Comparison of ENCODE assay signal across 22 cellular contexts in genomic region chr4:70711599-70711998, GRCh38. TPM values are rescaled to one million over a fixed set of nuclear protein-coding genes. Genes with fewer than 3 reads are reported as not detected.
DNase-seq lines count a peak whose midpoint lies in the region; ATAC-seq, FAIRE-seq and TF ChIP-seq lines count a peak whose summit lies in the region.
"Had no signal": no experiment of that assay in that cellular context is flagged by ENCODE, and none has a peak within 500 bp of the region (broad histone marks: within the 10 kb centered on the region; RNA-seq: fewer than 3 reads in every experiment).

No MANE protein-coding gene starts in this region.

- no peaks in the 10 kb centered on the region for H3K27me3 Mint-ChIP-seq in stimulated activated naive CD8-positive, alpha-beta T cell treated with anti-CD3 and anti-CD28 coated beads, Interleukin-15, Interleukin-2, amounts not matched to agents 100 ng/mL and 50 ng/mL, for 24 hours
- H3K27me3 Mint-ChIP-seq in activated B cell treated with CpG ODN at 0.5 μM for 24 hours, result no peaks in the 10 kb centered on the region

- no peak for TF ChIP-seq RAD21 in HepG2 (CRISPR knock-in tag; IDR thresholded peaks at IDR 0.05)

- peaks cover 51% of the 10 kb centered on the region for H3K4me1 Mint-ChIP-seq in stimulated activated naive CD8-positive, alpha-beta T cell treated with anti-CD3 and anti-CD28 coated beads, Interleukin-15, Interleukin-2, amounts not matched to agents 100 ng/mL and 50 ng/mL, for 24 hours (ENCODE audit: low read depth)
- peaks cover 66% of the 10 kb centered on the region for H3K4me1 Mint-ChIP-seq in activated B cell treated with CpG ODN at 0.5 μM for 24 hours

- H4K20me1 ChIP-seq in HepG2 (ENCODE audit: insufficient read depth, low read length) (no peaks in the 10 kb centered on the region), GM23248 (ENCODE audit: insufficient read depth) (no peaks in the 10 kb centered on the region)

- peak overlapping the region; percentile 15; the same call in 1 of the 2 replicates for H3K4me2 ChIP-seq in HepG2 (ENCODE audit: low read depth, low read length)
- no peak overlapping the region for H3K4me2 ChIP-seq in GM23248 (ENCODE audit: unreplicated experiment)

- TF ChIP-seq EP300 in HepG2 (IDR thresholded peaks at IDR 0.05; ENCODE audit: low read depth in 2 of 2, low read length in 2 of 2), result no peak
- TF ChIP-seq EP300 in HepG2 (CRISPR knock-in tag; IDR thresholded peaks at IDR 0.05; ENCODE audit: borderline replicate concordance), result no peak

- no peak for FAIRE-seq in HepG2 (lab: Jason Lieb, UNC)
- FAIRE-seq: small intestine had no signal

- H3K27me3 ChIP-seq in HepG2 (ENCODE audit: control insufficient read depth in 1 of 2, insufficient read depth in 2 of 2, low read length in 2 of 2), result no peaks in the 10 kb centered on the region
- no peaks in the 10 kb centered on the region for H3K27me3 ChIP-seq in GM23248 (replicated peaks; ENCODE audit: insufficient read depth)

- ATAC-seq in stimulated activated naive CD8-positive, alpha-beta T cell treated with anti-CD3 and anti-CD28 coated beads, Interleukin-15, Interleukin-2, amounts not matched to agents 100 U/mL and 50 U/mL, for 24 hours, result no peak
- ATAC-seq in activated B cell treated with CpG ODN at 0.5 μM for 24 hours (ENCODE audit: low read depth), result no peak
- no peak for ATAC-seq in HepG2
- ATAC-seq: left cardiac atrium, psoas muscle had no signal

- H3K9me3 ChIP-seq in HepG2 (ENCODE audit: low read length) (no peaks in the 10 kb centered on the region), GM23248 (ENCODE audit: low read depth) (no peaks in the 10 kb centered on the region)
- H3K9me3 ChIP-seq: psoas muscle had no signal

- intact Hi-C loops in activated B cell treated with CpG ODN at 0.5 μM for 24 hours (cut with micrococcal nuclease) (no loop called here), HepG2 (cut with micrococcal nuclease; ENCODE audit: unreplicated experiment) (no loop called here)

- TF ChIP-seq POLR2A in HepG2 (IDR thresholded peaks at IDR 0.05; ENCODE audit: insufficient read depth in 1 of 2, low read depth in 2 of 2, low read length in 2 of 2), result no peak

- POLR2A ChIA-PET in activated B cell treated with CpG ODN at 0.5 μM for 24 hours (lab: Charles Lee), result no interaction called here
- POLR2A ChIA-PET in HepG2 (lab: Yijun Ruan, JAX), result no interaction called here

- H2AFZ ChIP-seq in HepG2 (ENCODE audit: low read length), result no peak overlapping the region
- H2AFZ ChIP-seq in GM23248, result no peak overlapping the region

- H3K36me3 Mint-ChIP-seq in stimulated activated naive CD8-positive, alpha-beta T cell treated with anti-CD3 and anti-CD28 coated beads, Interleukin-15, Interleukin-2, amounts not matched to agents 100 ng/mL and 50 ng/mL, for 24 hours (ENCODE audit: low read depth), result no peaks in the 10 kb centered on the region
- H3K36me3 Mint-ChIP-seq in activated B cell treated with CpG ODN at 0.5 μM for 24 hours (ENCODE audit: low read depth), result no peaks in the 10 kb centered on the region
- H3K36me3 Mint-ChIP-seq: mesothelial cell of epicardium had no signal

- H3K9me3 Mint-ChIP-seq in stimulated activated naive CD8-positive, alpha-beta T cell treated with anti-CD3 and anti-CD28 coated beads, Interleukin-15, Interleukin-2, amounts not matched to agents 100 ng/mL and 50 ng/mL, for 24 hours, result no peaks in the 10 kb centered on the region
- H3K9me3 Mint-ChIP-seq in activated B cell treated with CpG ODN at 0.5 μM for 24 hours, result no peaks in the 10 kb centered on the region
- H3K9me3 Mint-ChIP-seq: mesothelial cell of epicardium had no signal

- H3K9ac ChIP-seq in HepG2 (ENCODE audit: insufficient read depth, low read depth, low read length) (no peak overlapping the region), GM23248 (no peak overlapping the region)

- BruUV-seq in HepG2 (replicated peaks; lab: Mats Ljungman, UMichigan), result no TSS peak

- DNase-seq in stimulated activated naive CD8-positive, alpha-beta T cell treated with anti-CD3 and anti-CD28 coated beads, Interleukin-15, Interleukin-2, amounts not matched to agents 100 U/mL and 50 U/mL, for 24 hours, result no peak
- DNase-seq in activated B cell treated with CpG ODN at 0.5 μM for 24 hours (no peak), HepG2 (ENCODE audit: low spot score) (no peak), NCI-H128 (lab: John Stamatoyannopoulos, UW; ENCODE audit: unreplicated experiment) (no peak), GM23248 (no peak), iPS-NIHi11 (ENCODE audit: low spot score) (no peak), DMS153 (lab: John Stamatoyannopoulos, UW) (no peak)
- DNase-seq: amygdala; central memory CD4-positive, alpha-beta T cell; Karpas-422; left cardiac atrium; NCI-H1417; NCI-H526 treated with DMSO at 0.1 percent for 48 hours; psoas muscle; small intestine; stimulated activated CD4-positive, alpha-beta T cell treated with anti-CD3 and anti-CD28 coated beads, Interleukin-4, amount 100 ng/mL, for 4 hours had no signal

- H3K79me2 ChIP-seq in HepG2 (ENCODE audit: insufficient read depth, low read length), result peaks cover 36% of the 10 kb centered on the region
- H3K79me2 ChIP-seq in GM23248 (ENCODE audit: insufficient read depth), result peaks cover 100% of the 10 kb centered on the region

- peaks cover 12% of the 10 kb centered on the region for H3F3A ChIP-seq in GM23248 (ENCODE audit: insufficient read depth)

- H3K27ac ChIP-seq in HepG2 (ENCODE audit: extremely low read length, insufficient read depth, low read length), result peak overlapping the region; percentile 7
- H3K27ac ChIP-seq in GM23248, result no peak overlapping the region
- H3K27ac ChIP-seq: psoas muscle, VCaP had no signal

- H3K4me3 Mint-ChIP-seq in stimulated activated naive CD8-positive, alpha-beta T cell treated with anti-CD3 and anti-CD28 coated beads, Interleukin-15, Interleukin-2, amounts not matched to agents 100 ng/mL and 50 ng/mL, for 24 hours, result no peak overlapping the region
- H3K4me3 Mint-ChIP-seq in activated B cell treated with CpG ODN at 0.5 μM for 24 hours, result peak overlapping the region; percentile 1
- H3K4me3 Mint-ChIP-seq: mesothelial cell of epicardium had no signal

- WGBS in HepG2 (ENCODE audit: low lambda C conversion rate), result 61% methylated on average over 3 of the region's 3 CpGs
- 85 to 91% methylated on average over 3 of the region's 3 CpGs for WGBS in GM23248 (ENCODE audit: low coverage in 1 of 2, low lambda C conversion rate in 2 of 2, missing lambda C conversion rate in 2 of 2), 2 experiments

- no peaks in the 10 kb centered on the region for H3K36me3 ChIP-seq in HepG2 (replicated peaks in 1 of 2; ENCODE audit: control insufficient read depth in 1 of 2, insufficient read depth in 2 of 2, low read length in 2 of 2)
- H3K36me3 ChIP-seq in GM23248 (ENCODE audit: low read depth), result no peaks in the 10 kb centered on the region

- H3K4me3 ChIP-seq in HepG2 (replicated peaks in 1 of 3; ENCODE audit: insufficient read depth in 1 of 3, low read depth in 2 of 3, low read length in 3 of 3) (no peak overlapping the region), GM23248 (no peak overlapping the region)
- H3K4me3 ChIP-seq: psoas muscle had no signal

- peaks cover 79% of the 10 kb centered on the region for H3K4me1 ChIP-seq in HepG2 (ENCODE audit: insufficient read depth, low read length)
- H3K4me1 ChIP-seq in GM23248 (ENCODE audit: insufficient read depth), result peaks cover 12% of the 10 kb centered on the region

- TF ChIP-seq CTCF in activated B cell treated with CpG ODN at 0.5 μM for 24 hours (IDR thresholded peaks at IDR 0.05) (no peak), HepG2 (CRISPR knock-in tag; IDR thresholded peaks at IDR 0.05) (no peak)

- CTCF ChIA-PET in activated B cell treated with CpG ODN at 0.5 μM for 24 hours (lab: Charles Lee), result no interaction called here
- CTCF ChIA-PET in HepG2 (lab: Yijun Ruan, JAX; ENCODE audit: low intra/inter-chr PET ratio, low total read pairs), result no interaction called here

- no peaks in the 10 kb centered on the region for H3K9me2 ChIP-seq in GM23248 (ENCODE audit: insufficient read depth)

- H3K27ac Mint-ChIP-seq in stimulated activated naive CD8-positive, alpha-beta T cell treated with anti-CD3 and anti-CD28 coated beads, Interleukin-15, Interleukin-2, amounts not matched to agents 100 ng/mL and 50 ng/mL, for 24 hours, result peak overlapping the region; percentile 53
- H3K27ac Mint-ChIP-seq in activated B cell treated with CpG ODN at 0.5 μM for 24 hours, result peak overlapping the region; percentile 5
- H3K27ac Mint-ChIP-seq: mesothelial cell of epicardium had no signal

- in situ Hi-C loops in HepG2 (cut with HindIII; ENCODE audit: extremely low pct_ligation_motif_present, low pct_unique_long_range_greater_than_20kb) (no loop called here), GM23248 (cut with MboI) (no loop called here)

RNA-seq across cellular contexts. Expression of gene RUFY3, which starts 10.2 kb away (rescaled TPM):
- 55.0 and 69.4 TPM in 2 replicates for total RNA-seq in activated B cell treated with CpG ODN at 0.5 μM for 24 hours
- 21.3 and 25.3 TPM in 2 replicates for total RNA-seq in HepG2 (2016; rRNA removed; fragmentation: Illumina TruSeq; extraction: Trizol)
- 19.0 and 22.8 TPM in 2 replicates for total RNA-seq in HepG2 (2016; cell fraction: cytosol; rRNA removed; fragmentation: Illumina TruSeq; extraction: Trizol; ENCODE audit: low read depth)
- total RNA-seq in HepG2 (2016; cell fraction: insoluble cytoplasmic fraction; rRNA removed; fragmentation: Illumina TruSeq; extraction: Trizol), result 17.5 and 24.4 TPM in 2 replicates
- 10.5 and 13.3 TPM in 2 replicates for total RNA-seq in HepG2 (2016; cell fraction: membrane; rRNA removed; fragmentation: Illumina TruSeq; extraction: Trizol)
- 37.3 and 46.8 TPM in 2 replicates for total RNA-seq in HepG2 (2016; cell fraction: nucleus; rRNA removed; fragmentation: Illumina TruSeq; extraction: Trizol)
- 17.9 and 19.9 TPM in 2 replicates for polyA plus RNA-seq in HepG2 (2011; rRNA removed)
- 4.1 and 7.8 TPM in 2 replicates for polyA plus RNA-seq in HepG2 (2011; cell fraction: cytosol; rRNA removed)
- 21.0 and 24.2 TPM in 2 replicates for polyA plus RNA-seq in HepG2 (2011; cell fraction: nucleus; rRNA removed)
- polyA plus RNA-seq in HepG2 (2012), result 13.1 and 13.2 TPM in 2 replicates
- polyA plus RNA-seq in HepG2 (2016; cell fraction: cytosol; fragmentation: Illumina TruSeq; extraction: Trizol; ENCODE audit: low read depth), result 1.9 and 2.2 TPM in 2 replicates
- 13.1 and 13.9 TPM in 2 replicates for polyA plus RNA-seq in HepG2 (2016; cell fraction: insoluble cytoplasmic fraction; fragmentation: Illumina TruSeq; extraction: Trizol; ENCODE audit: low read depth)
- 5.0 and 6.4 TPM in 2 replicates for polyA plus RNA-seq in HepG2 (2016; cell fraction: membrane; fragmentation: Illumina TruSeq; extraction: Trizol; ENCODE audit: low read depth)
- 48.1 and 50.4 TPM in 2 replicates for polyA plus RNA-seq in HepG2 (2016; cell fraction: nucleus; fragmentation: Illumina TruSeq; extraction: Trizol; ENCODE audit: insufficient read depth, low read depth)
- polyA minus RNA-seq in HepG2 (2011; rRNA and poly(A)+ RNA removed; ENCODE audit: low replicate concordance), result 4.8 and 10.2 TPM in 2 replicates
- polyA minus RNA-seq in HepG2 (2011; cell fraction: cytosol; rRNA and poly(A)+ RNA removed), result 9.5 and 10.0 TPM in 2 replicates
- 53.9 and 54.2 TPM in 2 replicates for polyA minus RNA-seq in HepG2 (2011; cell fraction: nucleus; rRNA and poly(A)+ RNA removed)
- total RNA-seq in GM23248 (2014; rRNA removed; shearing (Covaris generic)), result 24.0 and 36.2 TPM in 2 replicates
- 12.9 and 13.5 TPM in 2 replicates for polyA plus RNA-seq in GM23248 (2016; fragmentation: Nextera tagmentation; extraction: Ambion mirVana)

RNA-seq across cellular contexts. Expression of gene UTP3, which starts 23.3 kb away (rescaled TPM):
- total RNA-seq in activated B cell treated with CpG ODN at 0.5 μM for 24 hours (38.5 and 40.1 TPM in 2 replicates), HepG2 (2016; rRNA removed; fragmentation: Illumina TruSeq; extraction: Trizol) (19.5 and 27.5 TPM in 2 replicates)
- total RNA-seq in HepG2 (2016; cell fraction: cytosol; rRNA removed; fragmentation: Illumina TruSeq; extraction: Trizol; ENCODE audit: low read depth), result 2.4 and 3.1 TPM in 2 replicates
- total RNA-seq in HepG2 (2016; cell fraction: insoluble cytoplasmic fraction; rRNA removed; fragmentation: Illumina TruSeq; extraction: Trizol), result 21.0 and 26.4 TPM in 2 replicates
- total RNA-seq in HepG2 (2016; cell fraction: membrane; rRNA removed; fragmentation: Illumina TruSeq; extraction: Trizol), result 5.4 and 6.2 TPM in 2 replicates
- 14.5 and 15.6 TPM in 2 replicates for total RNA-seq in HepG2 (2016; cell fraction: nucleus; rRNA removed; fragmentation: Illumina TruSeq; extraction: Trizol)
- polyA plus RNA-seq in HepG2 (2011; rRNA removed) (6.4 and 6.9 TPM in 2 replicates), GM23248 (2016; fragmentation: Nextera tagmentation; extraction: Ambion mirVana) (17.8 and 19.2 TPM in 2 replicates)
- polyA plus RNA-seq in HepG2 (2011; cell fraction: cytosol; rRNA removed), result 6.7 and 8.2 TPM in 2 replicates
- polyA plus RNA-seq in HepG2 (2011; cell fraction: nucleus; rRNA removed), result 4.0 and 5.3 TPM in 2 replicates
- 15.6 and 19.2 TPM in 2 replicates for polyA plus RNA-seq in HepG2 (2012)
- 2.3 and 2.4 TPM in 2 replicates for polyA plus RNA-seq in HepG2 (2016; cell fraction: cytosol; fragmentation: Illumina TruSeq; extraction: Trizol; ENCODE audit: low read depth)
- 38.1 and 40.4 TPM in 2 replicates for polyA plus RNA-seq in HepG2 (2016; cell fraction: insoluble cytoplasmic fraction; fragmentation: Illumina TruSeq; extraction: Trizol; ENCODE audit: low read depth)
- polyA plus RNA-seq in HepG2 (2016; cell fraction: membrane; fragmentation: Illumina TruSeq; extraction: Trizol; ENCODE audit: low read depth), result 4.2 and 4.7 TPM in 2 replicates
- polyA plus RNA-seq in HepG2 (2016; cell fraction: nucleus; fragmentation: Illumina TruSeq; extraction: Trizol; ENCODE audit: insufficient read depth, low read depth), result 17.1 and 19.6 TPM in 2 replicates
- polyA minus RNA-seq in HepG2 (2011; rRNA and poly(A)+ RNA removed; ENCODE audit: low replicate concordance), result 1.8 and 3.3 TPM in 2 replicates
- 3.5 and 3.7 TPM in 2 replicates for polyA minus RNA-seq in HepG2 (2011; cell fraction: cytosol; rRNA and poly(A)+ RNA removed)
- polyA minus RNA-seq in HepG2 (2011; cell fraction: nucleus; rRNA and poly(A)+ RNA removed), result 7.6 and 9.1 TPM in 2 replicates
- 22.8 and 27.1 TPM in 2 replicates for total RNA-seq in GM23248 (2014; rRNA removed; shearing (Covaris generic))

RNA-seq across cellular contexts. Expression of gene JCHAIN, which starts 45.3 kb away (rescaled TPM):
- 47.0 and 53.7 TPM in 2 replicates for total RNA-seq in activated B cell treated with CpG ODN at 0.5 μM for 24 hours
- total RNA-seq in HepG2 (2016; rRNA removed; fragmentation: Illumina TruSeq; extraction: Trizol), result not detected in 2 replicates
- total RNA-seq in HepG2 (2016; cell fraction: cytosol; rRNA removed; fragmentation: Illumina TruSeq; extraction: Trizol; ENCODE audit: low read depth), result not detected in 2 replicates
- total RNA-seq in HepG2 (2016; cell fraction: insoluble cytoplasmic fraction; rRNA removed; fragmentation: Illumina TruSeq; extraction: Trizol), result not detected in 2 replicates
- total RNA-seq in HepG2 (2016; cell fraction: membrane; rRNA removed; fragmentation: Illumina TruSeq; extraction: Trizol), result not detected in 2 replicates
- total RNA-seq in HepG2 (2016; cell fraction: nucleus; rRNA removed; fragmentation: Illumina TruSeq; extraction: Trizol), result not detected in 2 replicates
- not detected in 2 replicates for polyA plus RNA-seq in HepG2 (2011; rRNA removed)
- polyA plus RNA-seq in HepG2 (2011; cell fraction: cytosol; rRNA removed), result 0.13 TPM in 1 of 2 replicates, not detected in the other
- polyA plus RNA-seq in HepG2 (2011; cell fraction: nucleus; rRNA removed), result not detected in 2 replicates
- polyA plus RNA-seq in HepG2 (2012), result not detected in 2 replicates
- not detected in 2 replicates for polyA plus RNA-seq in HepG2 (2016; cell fraction: cytosol; fragmentation: Illumina TruSeq; extraction: Trizol; ENCODE audit: low read depth)
- polyA plus RNA-seq in HepG2 (2016; cell fraction: insoluble cytoplasmic fraction; fragmentation: Illumina TruSeq; extraction: Trizol; ENCODE audit: low read depth), result not detected in 2 replicates
- not detected in 2 replicates for polyA plus RNA-seq in HepG2 (2016; cell fraction: membrane; fragmentation: Illumina TruSeq; extraction: Trizol; ENCODE audit: low read depth)
- not detected in 2 replicates for polyA plus RNA-seq in HepG2 (2016; cell fraction: nucleus; fragmentation: Illumina TruSeq; extraction: Trizol; ENCODE audit: insufficient read depth, low read depth)
- polyA minus RNA-seq in HepG2 (2011; rRNA and poly(A)+ RNA removed; ENCODE audit: low replicate concordance), result 0.44 TPM in 1 of 2 replicates, not detected in the other
- polyA minus RNA-seq in HepG2 (2011; cell fraction: cytosol; rRNA and poly(A)+ RNA removed), result not detected in 2 replicates
- not detected in 2 replicates for polyA minus RNA-seq in HepG2 (2011; cell fraction: nucleus; rRNA and poly(A)+ RNA removed)
- 2.3 and 3.0 TPM in 2 replicates for total RNA-seq in GM23248 (2014; rRNA removed; shearing (Covaris generic))
- polyA plus RNA-seq in GM23248 (2016; fragmentation: Nextera tagmentation; extraction: Ambion mirVana), result 4.7 and 4.9 TPM in 2 replicates
- total RNA-seq: glomerular endothelial cell; T-helper 1 cell treated with Interleukin-12 subunit alpha and Interleukin-12 subunit beta and Interleukin-4 antibody, amounts not matched to agents 30 ng/mL and 1 ng/mL, for 36 hours; temporal lobe had no signal

Comparison
In these comparisons a context has a peak if more than half of its experiments do, and no peak if none do; other contexts are left out.
1. RNA of gene JCHAIN, which starts 45.3 kb away (total RNA-seq): 47.0 to 53.7 TPM in activated B cell treated with CpG ODN at 0.5 μM for 24 hours; 2.3 to 3.0 TPM in GM23248 and not detected in HepG2; every median in the first group is over 10 times any median in the second.